Comparison of ENCODE assay signal across 28 cellular contexts in the genomic region with DNA sequence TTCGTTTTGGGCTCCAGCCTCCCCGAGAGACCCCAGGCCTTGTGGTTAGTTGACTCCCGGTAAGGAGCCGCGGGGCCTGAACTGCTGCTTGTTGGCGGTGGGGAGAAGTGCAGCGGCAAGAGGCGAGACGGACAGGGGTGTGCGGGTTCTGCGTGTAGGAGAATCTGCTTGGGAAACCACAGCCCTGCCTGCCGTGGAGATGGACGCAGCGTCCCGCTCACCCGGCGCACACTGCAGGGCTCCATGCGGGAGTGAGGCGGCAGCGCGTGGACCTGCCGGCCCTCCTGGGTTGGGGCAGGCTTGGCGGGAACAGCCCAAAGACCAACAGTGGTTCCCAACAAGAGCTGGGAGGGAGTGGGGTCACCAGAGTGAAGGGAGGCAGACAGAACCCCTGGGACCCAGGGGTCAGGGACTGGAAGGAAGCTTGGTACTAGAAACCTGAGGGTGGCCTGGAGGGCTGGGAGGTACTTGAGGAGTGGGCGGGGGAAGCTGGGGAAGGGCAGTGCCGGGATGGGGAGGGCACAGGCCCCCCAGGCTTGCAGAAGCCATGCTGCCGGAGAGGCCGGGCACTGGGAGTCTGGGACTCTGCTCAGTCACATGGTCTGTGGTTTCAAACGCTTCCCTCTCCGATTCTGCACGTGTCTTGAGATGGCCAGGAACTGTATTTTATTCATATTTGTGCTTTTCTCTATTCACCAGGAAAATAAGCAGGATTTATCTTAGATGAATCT.
A peak's percentile ranks its signal among the peaks of the same experiment; 100 is the strongest.
DNase-seq lines count a peak whose midpoint lies in the region; ATAC-seq and TF ChIP-seq lines count a peak whose summit lies in the region.
"Had no signal": no experiment of that assay in that cellular context is flagged by ENCODE, and none has a peak within 500 bp of the region (broad histone marks: within the 10 kb centered on the region; RNA-seq: fewer than 3 reads in every experiment).

No MANE protein-coding gene starts in this region.

- peaks cover 10% of the 10 kb centered on the region for H3K36me3 Mint-ChIP-seq in endothelial cell (ENCODE audit: low read depth, unreplicated experiment)
- H3K36me3 Mint-ChIP-seq: activated naive CD8-positive, alpha-beta T cell treated with anti-CD3 and anti-CD28 coated beads, Interleukin-2, amount 10 ng/mL, durations not matched to agents 7 days and 5 days; mesothelial cell of epicardium; stimulated activated effector memory CD8-positive, alpha-beta T cell treated with anti-CD3 and anti-CD28 coated beads, Interleukin-12 subunit alpha, Interleukin-12 subunit beta, amount 100 ng/mL, for 72 hours had no signal

- TF ChIP-seq CTCF in endothelial cell (IDR thresholded peaks at IDR 0.05; ENCODE audit: unreplicated experiment): no peak

- H3K4me1 Mint-ChIP-seq in endothelial cell (ENCODE audit: unreplicated experiment): peaks cover 34% of the 10 kb centered on the region

- peak; percentile 57 for DNase-seq in H7
- peak; percentile 50 for DNase-seq in MV-4-11 (lab: John Stamatoyannopoulos, UW)
- DNase-seq in endothelial cell (ENCODE audit: low spot score): no peak
- no peak for DNase-seq in sciatic nerve (ENCODE audit: low spot score)
- DNase-seq in NCI-H82 (lab: John Stamatoyannopoulos, UW): no peak
- DNase-seq in nucleus accumbens (lab: John Stamatoyannopoulos, UW): no peak
- no peak for DNase-seq in NK-92 (lab: John Stamatoyannopoulos, UW; ENCODE audit: unreplicated experiment)
- DNase-seq: activated CD4-positive, alpha-beta T cell treated with anti-CD3 and anti-CD28 coated beads for 48 hours; activated gamma-delta T cell treated with Interleukin-2 at 50 U/mL for 16 hours; activated naive CD8-positive, alpha-beta T cell treated with anti-CD3 and anti-CD28 coated beads, Interleukin-2, amount 10 ng/mL, durations not matched to agents 7 days and 5 days; activated T-cell treated with anti-CD3 and anti-CD28 coated beads, Interleukin-2, amount 50 U/mL, for 48 hours; aorta; effector memory CD8-positive, alpha-beta T cell; erythroblast; GDM1; KBM-7; MM.1S; NCI-H1436 treated with DMSO at 0.1 percent for 48 hours; NCI-H2081 treated with DMSO at 0.1 percent for 48 hours; NCI-H2227 treated with DMSO at 0.1 percent for 48 hours; NCI-H526; stimulated activated CD4-positive, alpha-beta T cell treated with anti-CD3 and anti-CD28 coated beads, Interleukin-15, amount 100 ng/mL, for 24 hours; trophoblast cell had no signal

- H3K27me3 Mint-ChIP-seq in endothelial cell (ENCODE audit: unreplicated experiment): peaks cover 27% of the 10 kb centered on the region

- H3K4me3 Mint-ChIP-seq in endothelial cell (ENCODE audit: unreplicated experiment): no peak overlapping the region
- H3K4me3 Mint-ChIP-seq: activated naive CD8-positive, alpha-beta T cell treated with anti-CD3 and anti-CD28 coated beads, Interleukin-2, amount 10 ng/mL, durations not matched to agents 7 days and 5 days; effector memory CD8-positive, alpha-beta T cell; mesothelial cell of epicardium; stimulated activated effector memory CD8-positive, alpha-beta T cell treated with anti-CD3 and anti-CD28 coated beads, Interleukin-12 subunit alpha, Interleukin-12 subunit beta, amount 100 ng/mL, for 72 hours; T-helper 2 cell treated with Interferon-gamma antibody and Interleukin-4, amounts not matched to agents 5 μg/mL and 100 μg/mL, for 36 hours had no signal

- no peaks in the 10 kb centered on the region for H3K27me3 ChIP-seq in H7 (ENCODE audit: control insufficient read depth, insufficient read depth, low read length)

- no peak overlapping the region for H3K4me3 ChIP-seq in H7 (ENCODE audit: insufficient read depth, low read depth, low read length)
- H3K4me3 ChIP-seq: prostate gland had no signal

- intact Hi-C loops in sciatic nerve (cut with DNase I): no loop called here

- ATAC-seq in sciatic nerve: peak; percentile 43
- ATAC-seq: effector memory CD8-positive, alpha-beta T cell; Panc1; stimulated activated effector memory CD8-positive, alpha-beta T cell treated with anti-CD3 and anti-CD28 coated beads, Interleukin-12 subunit alpha, Interleukin-12 subunit beta, amount 100 ng/mL, for 72 hours had no signal

- H3K27ac Mint-ChIP-seq in endothelial cell (ENCODE audit: unreplicated experiment): peak overlapping the region; percentile 72
- H3K27ac Mint-ChIP-seq: activated naive CD8-positive, alpha-beta T cell treated with anti-CD3 and anti-CD28 coated beads, Interleukin-2, amount 10 ng/mL, durations not matched to agents 7 days and 5 days; mesothelial cell of epicardium; stimulated activated effector memory CD8-positive, alpha-beta T cell treated with anti-CD3 and anti-CD28 coated beads, Interleukin-12 subunit alpha, Interleukin-12 subunit beta, amount 100 ng/mL, for 72 hours; T-helper 2 cell treated with Interferon-gamma antibody and Interleukin-4, amounts not matched to agents 5 μg/mL and 100 μg/mL, for 36 hours had no signal

- H3K36me3 ChIP-seq in H7 (replicated peaks; ENCODE audit: control insufficient read depth, insufficient read depth, low read length): no peaks in the 10 kb centered on the region
- H3K36me3 ChIP-seq: prostate gland had no signal

- no peaks in the 10 kb centered on the region for H3K9me3 Mint-ChIP-seq in endothelial cell (ENCODE audit: unreplicated experiment)
- H3K9me3 Mint-ChIP-seq: activated naive CD8-positive, alpha-beta T cell treated with anti-CD3 and anti-CD28 coated beads, Interleukin-2, amount 10 ng/mL, durations not matched to agents 7 days and 5 days; effector memory CD8-positive, alpha-beta T cell; mesothelial cell of epicardium; stimulated activated effector memory CD8-positive, alpha-beta T cell treated with anti-CD3 and anti-CD28 coated beads, Interleukin-12 subunit alpha, Interleukin-12 subunit beta, amount 100 ng/mL, for 72 hours; T-helper 2 cell treated with Interferon-gamma antibody and Interleukin-4, amounts not matched to agents 5 μg/mL and 100 μg/mL, for 36 hours had no signal

Comparison
In these comparisons a context has a peak if more than half of its experiments do, and no peak if none do; other contexts are left out.
1. DNase-seq: peak in H7 (single experiment) and MV-4-11 (single experiment); none in endothelial cell (single experiment), sciatic nerve (single experiment), NCI-H82 (single experiment), nucleus accumbens (0 of 56) and NK-92 (single experiment).